29 cellular contexts compared by ENCODE assay signal in the genomic region with DNA sequence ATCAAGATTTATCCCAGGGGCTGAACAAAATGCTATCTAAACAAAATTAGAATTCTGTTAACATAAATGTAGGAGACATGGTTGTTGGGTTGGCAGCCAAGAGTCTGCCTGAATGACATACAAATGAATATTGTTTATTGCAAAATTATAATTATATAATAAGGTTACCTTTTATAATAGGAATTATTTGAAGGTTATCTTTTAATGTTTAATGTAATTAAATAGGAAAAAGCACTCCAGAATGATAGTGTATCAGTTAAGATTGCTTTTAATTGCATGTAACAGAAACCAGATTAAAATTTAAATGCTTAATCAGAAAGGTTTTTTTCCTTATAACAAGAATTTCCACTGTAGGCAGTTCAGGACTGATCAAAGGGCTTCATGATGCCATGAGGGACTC. TPM values are rescaled to one million over a fixed set of nuclear protein-coding genes. Genes with fewer than 3 reads are reported as not detected.
"Had no signal": no experiment of that assay in that cellular context is flagged by ENCODE, and none has a peak within 500 bp of the region (broad histone marks: within the 10 kb centered on the region; RNA-seq: fewer than 3 reads in every experiment).

No MANE protein-coding gene starts in this region.

- H3K27ac ChIP-seq: colonic mucosa, coronary artery, dorsolateral prefrontal cortex, epithelial cell of prostate, esophagus muscularis mucosa, esophagus squamous epithelium, foreskin keratinocyte, gastrocnemius medialis, gastroesophageal sphincter, heart left ventricle, heart right ventricle had no signal

- ATAC-seq: effector memory CD8-positive, alpha-beta T cell; esophagus mucosa; foreskin keratinocyte; gastrocnemius medialis; gastroesophageal sphincter; heart left ventricle; heart right ventricle had no signal

- H3K4me3 ChIP-seq: colonic mucosa, coronary artery, dorsolateral prefrontal cortex, esophagus muscularis mucosa, esophagus squamous epithelium, gastrocnemius medialis, gastroesophageal sphincter, heart left ventricle, heart right ventricle had no signal

- H3K27me3 ChIP-seq: colonic mucosa, dorsolateral prefrontal cortex, esophagus muscularis mucosa, esophagus squamous epithelium, foreskin keratinocyte, gastrocnemius medialis, gastroesophageal sphincter, heart left ventricle, heart right ventricle had no signal

- H3K4me1 ChIP-seq: colonic mucosa, esophagus muscularis mucosa, esophagus squamous epithelium, foreskin keratinocyte, gastrocnemius medialis, gastroesophageal sphincter, heart left ventricle, heart right ventricle had no signal

- FAIRE-seq: colon, endometrium, endothelial cell of umbilical vein, frontal cortex had no signal

- DNase-seq: colonic mucosa; cortex of kidney; dermis blood vessel endothelial cell; dorsolateral prefrontal cortex; effector CD4-positive, alpha-beta T cell; effector CD8-positive, alpha-beta T cell; effector memory CD4-positive, alpha-beta T cell; effector memory CD8-positive, alpha-beta T cell; endodermal cell; erythroblast; esophagus squamous epithelium; foreskin fibroblast; foreskin keratinocyte; foreskin melanocyte; gastrocnemius medialis; glutamatergic neuron; head of caudate nucleus; heart left ventricle; heart right ventricle had no signal

- H3K9me3 ChIP-seq: colonic mucosa, esophagus squamous epithelium, gastrocnemius medialis had no signal

- H3K36me3 ChIP-seq: colonic mucosa, esophagus muscularis mucosa, esophagus squamous epithelium, gastrocnemius medialis, gastroesophageal sphincter, heart left ventricle, heart right ventricle had no signal

RNA-seq across cellular contexts. Expression of gene STPG2, which starts 42.0 kb away (rescaled TPM):
- polyA plus RNA-seq: endothelial cell of umbilical vein, fibroblast of lung, foreskin keratinocyte, heart left ventricle had no signal
